15 cellular contexts compared by ENCODE assay signal in the genomic region with DNA sequence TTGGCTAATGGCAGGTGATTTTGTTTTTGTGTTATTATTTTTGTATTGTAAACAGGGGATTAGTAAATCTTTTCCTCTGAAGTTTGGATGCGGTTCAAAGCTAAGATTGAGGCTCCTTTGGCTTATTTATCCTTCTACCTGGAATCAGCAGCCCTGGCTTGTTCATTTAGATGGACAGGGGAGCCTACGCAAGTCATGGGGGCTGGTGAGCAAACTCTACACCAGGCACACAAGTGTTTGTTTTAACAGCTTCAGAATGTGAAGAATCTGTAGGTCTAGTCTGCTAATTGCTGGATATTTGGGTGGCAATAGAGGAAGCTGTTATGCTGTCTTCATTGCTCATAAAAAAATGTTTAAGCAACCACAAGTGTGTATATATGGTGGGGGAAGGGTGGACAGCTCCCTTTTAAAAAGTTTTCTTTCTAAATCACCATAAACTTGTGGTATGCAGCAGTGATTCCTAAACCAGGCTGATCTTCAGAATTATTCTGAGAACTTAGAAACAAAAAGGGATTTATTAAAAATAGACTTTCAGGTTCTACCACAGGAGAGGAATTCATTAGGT. TPM values are rescaled to one million over a fixed set of nuclear protein-coding genes. Genes with fewer than 3 reads are reported as not detected.
DNase-seq lines count a peak whose midpoint lies in the region; ATAC-seq, FAIRE-seq and TF ChIP-seq lines count a peak whose summit lies in the region.
"Had no signal": no experiment of that assay in that cellular context is flagged by ENCODE, and none has a peak within 500 bp of the region (broad histone marks: within the 10 kb centered on the region; RNA-seq: fewer than 3 reads in every experiment).

No MANE protein-coding gene starts in this region.

- H3K27ac ChIP-seq in A549: 0 out of 6 replicates have a peak overlapping the region, but pooled peaks of 1 of the 2 experiments have one; percentile 13
- H3K27ac ChIP-seq in ovary: no peak overlapping the region
- H3K27ac ChIP-seq: parathyroid adenoma, Peyer's patch had no signal

- ATAC-seq in A549 (no peak), GM21786 (IDR thresholded peaks at IDR 0.05; ENCODE audit: unreplicated experiment) (no peak), GM19467 (IDR thresholded peaks at IDR 0.05; ENCODE audit: unreplicated experiment) (no peak)
- ATAC-seq: activated T-cell treated with anti-CD3 and anti-CD28 coated beads, Interleukin-2, amount 50 U/mL, for 72 hours had no signal

- POLR2A ChIA-PET in A549 (lab: Yijun Ruan, JAX): interaction anchor here (0.7 kb wide), 1 partner anchor 395 kb away, joined by 4 read pairs; no protein-coding TSS in a partner anchor

- 88% methylated on average over 2 of the region's 2 CpGs for WGBS in A549 (ENCODE audit: missing lambda C conversion rate)
- WGBS in ovary, 3 donors: 94 to 96% (median 94%) methylated on average over 2 of the region's 2 CpGs

- intact Hi-C loops in ovary (cut with DNase I): no loop called here

- TF ChIP-seq CTCF in A549 (IDR thresholded peaks at IDR 0.05) (no peak), ovary (IDR thresholded peaks at IDR 0.05) (no peak)

- no peak for TF ChIP-seq EP300 in A549 (IDR thresholded peaks at IDR 0.05)
- no peak for TF ChIP-seq EP300 in ovary (IDR thresholded peaks at IDR 0.05)

- no peaks in the 10 kb centered on the region for H3K27me3 ChIP-seq in ovary
- H3K27me3 ChIP-seq: Peyer's patch had no signal

- TF ChIP-seq POLR2A in A549 (IDR thresholded peaks at IDR 0.05; ENCODE audit: low read length) (no peak), ovary (IDR thresholded peaks at IDR 0.05) (no peak)

- FAIRE-seq in A549 (lab: Jason Lieb, UNC): no peak

- H3K4me3 ChIP-seq in A549 (no peak overlapping the region), ovary (no peak overlapping the region)
- H3K4me3 ChIP-seq: Peyer's patch had no signal

- H3K4me1 ChIP-seq in A549 (peaks cover 59% of the 10 kb centered on the region), ovary (ENCODE audit: insufficient read depth) (peaks cover 16% of the 10 kb centered on the region)

- DNase-seq in A549 (ENCODE audit: low read depth in 1 of 2, low spot score in 1 of 2): no peak
- DNase-seq in HT-29 (ENCODE audit: low spot score): peak; percentile 26
- DNase-seq in astrocyte of the hippocampus (ENCODE audit: low read depth, low spot score): peak; percentile 37
- DNase-seq in kidney tubule cell (ENCODE audit: low spot score): peak; percentile 43
- DNase-seq in ovary: no peak
- DNase-seq in RKO (ENCODE audit: low spot score): no peak
- DNase-seq: activated CD4-positive, alpha-beta T cell treated with anti-CD3 and anti-CD28 coated beads, Interleukin-2, amount 10 ng/mL, durations not matched to agents 7 days and 5 days; activated T-cell treated with anti-CD3 and anti-CD28 coated beads, Interleukin-2, amount 50 U/mL, for 72 hours; amygdala; NCI-H146; NCI-H524; Peyer's patch had no signal

- H3K36me3 ChIP-seq in ovary: no peaks in the 10 kb centered on the region
- H3K36me3 ChIP-seq: Peyer's patch had no signal

- no peak for TF ChIP-seq RAD21 in A549 (conservative IDR thresholded peaks at IDR 0.05 in 1 of 2, IDR thresholded peaks at IDR 0.05 in 1 of 2)

- CTCF ChIA-PET in A549 (lab: Yijun Ruan, JAX): interaction anchor here (1.2 kb wide), 1 partner anchor 21 kb away, joined by 3 read pairs; a partner anchor contains a TSS

- H3K9me3 ChIP-seq in A549: no peaks in the 10 kb centered on the region
- H3K9me3 ChIP-seq in ovary: no peaks in the 10 kb centered on the region
- H3K9me3 ChIP-seq: Peyer's patch had no signal

- peak overlapping the region; percentile 29 for H3K4me2 ChIP-seq in A549

TF ChIP-seq in A549, 52 proteins besides CTCF, POLR2A, EP300 and RAD21:
- no peak for TF ChIP-seq SREBF2 (IDR thresholded peaks at IDR 0.05)

RNA-seq across cellular contexts. Expression of a gene that starts 20.7 kb away (rescaled TPM):
- 3.9 and 5.4 TPM in 2 replicates for polyA plus RNA-seq in A549 (2011; rRNA removed)
- 1.4 and 1.8 TPM in 2 replicates for polyA plus RNA-seq in A549 (2012; cell fraction: cytosol; rRNA removed)
- polyA plus RNA-seq in A549 (2012; cell fraction: nucleus; rRNA removed): 2.7 and 4.2 TPM in 2 replicates
- 2.4 to 3.0 TPM (median 2.5 TPM) in 3 replicates for polyA plus RNA-seq in A549 (2017; fragmentation: RNase III; extraction: RNeasy Plus Mini Kit Qiagen cat#74134 plus additional on column Dnase treatment)
- polyA minus RNA-seq in A549 (2011; rRNA and poly(A)+ RNA removed): 29.6 and 34.8 TPM in 2 replicates
- total RNA-seq in HT-29 (2014; rRNA removed; shearing (Covaris generic)): 0.26 and 0.92 TPM in 2 replicates
- total RNA-seq in ovary: 10 to 100 TPM; 22.1 to 87.6 (median 54.4) TPM
- polyA plus RNA-seq in ovary: 1 to 10 TPM; 5.8 to 7.4 TPM

Comparison
In these comparisons a context has a peak if more than half of its experiments do, and no peak if none do; other contexts are left out.
1. DNase-seq: peak in HT-29 (single experiment), astrocyte of the hippocampus (single experiment) and kidney tubule cell (single experiment); none in A549 (0 of 2), ovary (0 of 5) and RKO (single experiment).
2. RNA of a gene that starts 20.7 kb away (total RNA-seq): 22.1 to 87.6 TPM in ovary; 0.26 to 0.92 TPM in HT-29; every median in the first group is over 10 times any median in the second.